Comparison of ENCODE assay signal across 8 cellular contexts in genomic region chr15:44727462-44728231, GRCh38. TPM values are rescaled to one million over a fixed set of nuclear protein-coding genes. Genes with fewer than 3 reads are reported as not detected.
DNase-seq lines count a peak whose midpoint lies in the region; ATAC-seq and TF ChIP-seq lines count a peak whose summit lies in the region.

No MANE protein-coding gene starts in this region.

- no peaks in the 10 kb centered on the region for H4K20me1 ChIP-seq in OCI-LY3 (ENCODE audit: insufficient read depth, low read length)

- H3K36me3 Mint-ChIP-seq in CD8-positive, alpha-beta T cell = peaks cover 22% of the 10 kb centered on the region

- peak overlapping the region; percentile 93 for H3K27ac ChIP-seq in CD8-positive, alpha-beta T cell (ENCODE audit: low read depth, low read length)
- H3K27ac ChIP-seq in OCI-LY3 (ENCODE audit: low read length) (peak overlapping the region; percentile 98), ovary (peak overlapping the region; percentile 85 to 94)
- H3K27ac ChIP-seq in effector memory CD4-positive, alpha-beta T cell (ENCODE audit: insufficient read depth, low read length, poor library complexity, severe bottlenecking) = peak overlapping the region; percentile 98

- POLR2A ChIA-PET in CD8-positive, alpha-beta T cell (lab: Charles Lee) = interaction anchor here (4.5 to 31.6 kb wide), 3 partner anchors 9 to 54 kb away, joined by 104 to 1993 read pairs (median 1284); partner anchors contain the start of genes B2M, PATL2, SPG11 and TRIM69

- H3K27me3 ChIP-seq in CD8-positive, alpha-beta T cell (ENCODE audit: insufficient read depth, low read length) = no peaks in the 10 kb centered on the region
- H3K27me3 ChIP-seq in OCI-LY3 (ENCODE audit: low read depth, low read length) (no peaks in the 10 kb centered on the region), ovary (no peaks in the 10 kb centered on the region), MG63 (no peaks in the 10 kb centered on the region)
- no peaks in the 10 kb centered on the region for H3K27me3 ChIP-seq in effector memory CD4-positive, alpha-beta T cell (replicated peaks; ENCODE audit: control insufficient read depth, insufficient read depth, low read length, poor library complexity, severe bottlenecking)

- no peak overlapping the region for H2AFZ ChIP-seq in OCI-LY3 (ENCODE audit: low read depth, low read length)

- H3K9me3 ChIP-seq in CD8-positive, alpha-beta T cell (ENCODE audit: low read length) = no peaks in the 10 kb centered on the region
- H3K9me3 ChIP-seq in OCI-LY3 (ENCODE audit: insufficient read depth, low read length) (no peaks in the 10 kb centered on the region), ovary (no peaks in the 10 kb centered on the region), MG63 (no peaks in the 10 kb centered on the region)
- no peaks in the 10 kb centered on the region for H3K9me3 ChIP-seq in effector memory CD4-positive, alpha-beta T cell (ENCODE audit: control insufficient read depth, low read length)

- CTCF ChIA-PET in CD8-positive, alpha-beta T cell (lab: Charles Lee) = interaction anchor here (0.6 to 15.2 kb wide), 5 partner anchors 10 to 64 kb away, joined by 3 to 368 read pairs (median 15); partner anchors contain the start of genes B2M, PATL2, SPG11 and TRIM69

- H3K4me3 Mint-ChIP-seq in CD8-positive, alpha-beta T cell = peak overlapping the region; percentile 99

- no peak for TF ChIP-seq POLR2A in ovary (IDR thresholded peaks at IDR 0.05)

- H3K27ac Mint-ChIP-seq in CD8-positive, alpha-beta T cell = peak overlapping the region; percentile 100

- 86 to 92% (median 91%) methylated on average over 6 of the region's 6 CpGs for WGBS in ovary, 3 donors

- intact Hi-C loops in CD8-positive, alpha-beta T cell (cut with DNase I, micrococcal nuclease) = loop anchor here (5.0 kb wide), 2 partner anchors 190 to 300 kb away; partner anchors contain the start of genes CTDSPL2 (in 1 of the 2) and EIF3J (in 1 of the 2)
- intact Hi-C loops in ovary (cut with DNase I) = no loop called here

- H3K4me1 ChIP-seq in CD8-positive, alpha-beta T cell (ENCODE audit: insufficient read depth, low read length) = peaks cover 81% of the 10 kb centered on the region
- H3K4me1 ChIP-seq in OCI-LY3 (ENCODE audit: low read length) (peaks cover 60% of the 10 kb centered on the region), ovary (ENCODE audit: insufficient read depth) (peaks cover 4% of the 10 kb centered on the region)
- H3K4me1 ChIP-seq in effector memory CD4-positive, alpha-beta T cell (ENCODE audit: control insufficient read depth, insufficient read depth, low read length, poor library complexity, severe bottlenecking) = peaks cover 65% of the 10 kb centered on the region

- H3K4me1 Mint-ChIP-seq in CD8-positive, alpha-beta T cell (ENCODE audit: low read depth) = peaks cover 80% of the 10 kb centered on the region

- no peak for TF ChIP-seq EP300 in ovary (IDR thresholded peaks at IDR 0.05)

- peak overlapping the region; percentile 90 for H3K9ac ChIP-seq in OCI-LY3 (ENCODE audit: low read length)

- H3K36me3 ChIP-seq in CD8-positive, alpha-beta T cell (ENCODE audit: insufficient read depth, low read length) = no peaks in the 10 kb centered on the region
- H3K36me3 ChIP-seq in OCI-LY3 (replicated peaks; ENCODE audit: low read depth, low read length) (peaks cover 14% of the 10 kb centered on the region), ovary (no peaks in the 10 kb centered on the region), MG63 (no peaks in the 10 kb centered on the region; the same call in 1 of the 2 replicates)
- peaks cover 3% of the 10 kb centered on the region for H3K36me3 ChIP-seq in effector memory CD4-positive, alpha-beta T cell (ENCODE audit: control insufficient read depth, insufficient read depth, low read length)

- H3K79me2 ChIP-seq in OCI-LY3 (ENCODE audit: low read length) = peaks cover 55% of the 10 kb centered on the region

- ATAC-seq in CD8-positive, alpha-beta T cell = no peak
- ATAC-seq in HG03565 (IDR thresholded peaks at IDR 0.05; ENCODE audit: unreplicated experiment) = no peak

- TF ChIP-seq CTCF in CD8-positive, alpha-beta T cell (IDR thresholded peaks at IDR 0.05) = no peak
- TF ChIP-seq CTCF in OCI-LY3 (IDR thresholded peaks at IDR 0.05; ENCODE audit: low read depth, low read length) (no peak), ovary (IDR thresholded peaks at IDR 0.05) (no peak)

- H3K4me2 ChIP-seq in OCI-LY3 (ENCODE audit: low read length) = peak overlapping the region; percentile 88

- H3K4me3 ChIP-seq in CD8-positive, alpha-beta T cell (ENCODE audit: low read depth, low read length) = peak overlapping the region; percentile 38
- peak overlapping the region; percentile 72 for H3K4me3 ChIP-seq in OCI-LY3 (ENCODE audit: low read length)
- no peak overlapping the region for H3K4me3 ChIP-seq in effector memory CD4-positive, alpha-beta T cell (ENCODE audit: insufficient read depth, low read depth, low read length, poor library complexity, severe bottlenecking)
- H3K4me3 ChIP-seq in ovary = no peak overlapping the region
- H3K4me3 ChIP-seq in MG63 = no peak overlapping the region; the same call in 1 of the 2 replicates

- H3K27me3 Mint-ChIP-seq in CD8-positive, alpha-beta T cell (ENCODE audit: low read depth) = no peaks in the 10 kb centered on the region

- no peaks in the 10 kb centered on the region for H3K9me3 Mint-ChIP-seq in CD8-positive, alpha-beta T cell

- no peak for DNase-seq in CD8-positive, alpha-beta T cell
- DNase-seq in effector memory CD4-positive, alpha-beta T cell = no peak
- DNase-seq in ovary (no peak), MG63 (no peak), NCI-H524 treated with DMSO at 0.1 percent for 48 hours (lab: John Stamatoyannopoulos, UW) (no peak)
- DNase-seq in stimulated activated CD4-positive, alpha-beta T cell treated with anti-CD3 and anti-CD28 coated beads, Interleukin-1b, Interleukin-23, amount 100 ng/mL, for 48 hours = no peak

RNA-seq across cellular contexts. Expression of gene TRIM69, which starts 8.7 kb away (rescaled TPM):
- 1 to 10 TPM; 9.5 to 9.7 TPM for total RNA-seq in CD8-positive, alpha-beta T cell
- 10 to 100 TPM in 6 of 7 donors, 1 to 10 TPM in 1; 7.0 to 25.5 (median 19.7) TPM for total RNA-seq in ovary
- polyA plus RNA-seq in ovary = 10 to 100 TPM; 16.3 to 51.4 TPM
- 7.8 and 8.9 TPM in 2 replicates for total RNA-seq in MG63 (2014; rRNA removed; shearing (Covaris generic); ENCODE audit: low replicate concordance)

RNA-seq across cellular contexts. Expression of gene B2M, which starts 16.3 kb away (rescaled TPM):
- 1,000 to 10,000 TPM; 4,250 to 4,545 TPM for total RNA-seq in CD8-positive, alpha-beta T cell
- total RNA-seq in ovary = 1,000 to 10,000 TPM in 4 of 7 donors, 100 to 1,000 TPM in 3; 827 to 3,158 (median 1,148) TPM
- 1,000 to 10,000 TPM; 2,417 to 6,504 TPM for polyA plus RNA-seq in ovary
- total RNA-seq in MG63 (2014; rRNA removed; shearing (Covaris generic); ENCODE audit: low replicate concordance) = 2,823 and 3,000 TPM in 2 replicates

RNA-seq across cellular contexts. Expression of gene PATL2, which starts 16.5 kb away (rescaled TPM):
- 10 to 100 TPM; 32.8 to 35.7 TPM for total RNA-seq in CD8-positive, alpha-beta T cell
- 1 to 10 TPM in 5 of 7 donors, under 1 TPM in 2; 0.20 to 1.9 (median 1.2) TPM for total RNA-seq in ovary
- 1 to 10 TPM; 1.3 to 2.3 TPM for polyA plus RNA-seq in ovary
- not detected in 2 replicates for total RNA-seq in MG63 (2014; rRNA removed; shearing (Covaris generic); ENCODE audit: low replicate concordance)

Comparison
In these comparisons a context has a peak if more than half of its experiments do, and no peak if none do; other contexts are left out.
1. H3K4me3 ChIP-seq: peak in CD8-positive, alpha-beta T cell (single experiment) and OCI-LY3 (single experiment); none in effector memory CD4-positive, alpha-beta T cell (single experiment), ovary (single experiment) and MG63 (single experiment).
2. RNA of gene PATL2, which starts 16.5 kb away (total RNA-seq): 32.8 to 35.7 TPM in CD8-positive, alpha-beta T cell; 0.20 to 1.9 TPM in ovary and not detected in MG63; every median in the first group is over 10 times any median in the second.
3. intact Hi-C loops: an anchor here in CD8-positive, alpha-beta T cell (5.0 kb wide); none called in ovary.
4. Peak in every context shown above with its lines, with median percentiles within 50 percentile points of each other: H3K27ac ChIP-seq.